8 cellular contexts compared by ENCODE assay signal in genomic region chr2:43174368-43175186, GRCh38. TPM values are rescaled to one million over a fixed set of nuclear protein-coding genes. Genes with fewer than 3 reads are reported as not detected.
DNase-seq lines count a peak whose midpoint lies in the region; ATAC-seq and TF ChIP-seq lines count a peak whose summit lies in the region.

No MANE protein-coding gene starts in this region.

- no peaks in the 10 kb centered on the region for H3K27me3 ChIP-seq in prostate gland (replicated peaks; ENCODE audit: insufficient read depth)

- intact Hi-C loops in prostate gland (cut with DNase I) = no loop called here

- H3K9me3 ChIP-seq in prostate gland = no peaks in the 10 kb centered on the region

- 60% methylated on average over 10 of the region's 10 CpGs for WGBS in prostate gland

- peak overlapping the region; percentile 5 to 16 for H3K27ac ChIP-seq in prostate gland

- no peak for TF ChIP-seq POLR2A in prostate gland (IDR thresholded peaks at IDR 0.05)

- no peaks in the 10 kb centered on the region for H3K36me3 ChIP-seq in prostate gland

- H3K4me3 Mint-ChIP-seq in T-helper 1 cell treated with Interleukin-12 subunit alpha and Interleukin-12 subunit beta and Interleukin-4 antibody, amounts not matched to agents 30 μg/mL and 1 μg/mL, for 36 hours = peak overlapping the region; percentile 61
- H3K4me3 Mint-ChIP-seq in chondrocyte (ENCODE audit: unreplicated experiment) = no peak overlapping the region

- H3K9me3 Mint-ChIP-seq in T-helper 1 cell treated with Interleukin-12 subunit alpha and Interleukin-12 subunit beta and Interleukin-4 antibody, amounts not matched to agents 30 μg/mL and 1 μg/mL, for 36 hours = no peaks in the 10 kb centered on the region
- H3K9me3 Mint-ChIP-seq in chondrocyte (ENCODE audit: low read depth) = no peaks in the 10 kb centered on the region

- peaks cover 5% of the 10 kb centered on the region for H3K36me3 Mint-ChIP-seq in T-helper 1 cell treated with Interleukin-12 subunit alpha and Interleukin-12 subunit beta and Interleukin-4 antibody, amounts not matched to agents 30 μg/mL and 1 μg/mL, for 36 hours (ENCODE audit: low read depth)
- no peaks in the 10 kb centered on the region for H3K36me3 Mint-ChIP-seq in chondrocyte (ENCODE audit: low read depth)

- H3K4me1 ChIP-seq in prostate gland (replicated peaks) = peaks cover 12% of the 10 kb centered on the region

- H3K27me3 Mint-ChIP-seq in T-helper 1 cell treated with Interleukin-12 subunit alpha and Interleukin-12 subunit beta and Interleukin-4 antibody, amounts not matched to agents 30 μg/mL and 1 μg/mL, for 36 hours (ENCODE audit: low read depth) = no peaks in the 10 kb centered on the region
- H3K27me3 Mint-ChIP-seq in chondrocyte (ENCODE audit: low read depth) = no peaks in the 10 kb centered on the region

- peaks cover 66% of the 10 kb centered on the region for H3K4me1 Mint-ChIP-seq in T-helper 1 cell treated with Interleukin-12 subunit alpha and Interleukin-12 subunit beta and Interleukin-4 antibody, amounts not matched to agents 30 μg/mL and 1 μg/mL, for 36 hours (ENCODE audit: low read depth)
- peaks cover 33% of the 10 kb centered on the region for H3K4me1 Mint-ChIP-seq in chondrocyte (ENCODE audit: low read depth)

- H3K27ac Mint-ChIP-seq in T-helper 1 cell treated with Interleukin-12 subunit alpha and Interleukin-12 subunit beta and Interleukin-4 antibody, amounts not matched to agents 30 μg/mL and 1 μg/mL, for 36 hours = peak overlapping the region; percentile 90
- H3K27ac Mint-ChIP-seq in chondrocyte (ENCODE audit: unreplicated experiment) = no peak overlapping the region

- ATAC-seq in GM18508 (IDR thresholded peaks at IDR 0.05; ENCODE audit: insufficient read depth, unreplicated experiment) (peak; percentile 63), HG02885 (IDR thresholded peaks at IDR 0.05; ENCODE audit: poor library complexity, unreplicated experiment) (peak; percentile 88)

- H3K4me3 ChIP-seq in prostate gland = no peak overlapping the region

- no peak for TF ChIP-seq CTCF in prostate gland (IDR thresholded peaks at IDR 0.05)
- TF ChIP-seq CTCF in chondrocyte (IDR thresholded peaks at IDR 0.05) = no peak

- DNase-seq in central memory CD4-positive, alpha-beta T cell = peak; percentile 91
- no peak for DNase-seq in prostate gland (ENCODE audit: low spot score)
- no peak for DNase-seq in chondrocyte (ENCODE audit: low spot score)
- DNase-seq in NCI-H2227 treated with DMSO at 0.1 percent for 48 hours (lab: John Stamatoyannopoulos, UW) = no peak
- no peak for DNase-seq in NCI-H146 (lab: John Stamatoyannopoulos, UW)

RNA-seq across cellular contexts. Expression of gene ZFP36L2, which starts 51.8 kb away (rescaled TPM):
- total RNA-seq in prostate gland (100 to 1,000 TPM; 117 to 256 TPM), chondrocyte (95.8 to 103 TPM (median 98.3 TPM) in 3 replicates)
